15 cellular contexts compared by ENCODE assay signal in the genomic region with DNA sequence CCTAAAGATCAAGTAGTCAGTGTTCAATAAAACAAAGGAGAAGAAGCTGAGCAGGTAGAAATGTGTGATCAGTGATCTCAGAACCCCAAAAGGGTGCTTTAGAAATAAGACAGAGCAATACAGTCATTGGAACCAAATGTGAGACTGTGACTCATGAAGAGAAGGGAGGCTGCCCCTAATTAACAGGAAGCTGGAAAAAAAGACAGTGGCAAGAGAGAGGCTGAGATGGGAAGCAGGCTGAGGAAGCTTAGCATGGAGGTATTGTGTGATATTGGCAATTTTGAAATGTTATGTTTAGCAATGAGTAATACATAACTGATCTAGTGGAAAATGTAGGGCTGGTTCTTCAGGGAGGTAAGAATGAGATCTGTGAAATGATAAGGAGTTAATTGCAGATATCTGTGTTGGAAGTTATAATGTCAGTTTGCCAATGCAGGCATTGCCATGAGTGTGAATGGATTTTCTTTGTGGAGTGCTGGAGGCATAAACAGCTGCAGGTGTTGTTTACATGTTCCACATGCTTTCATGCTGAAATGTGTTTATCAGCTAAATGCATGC.
DNase-seq lines count a peak whose midpoint lies in the region; ATAC-seq lines count a peak whose summit lies in the region.
"Had no signal": no experiment of that assay in that cellular context is flagged by ENCODE, and none has a peak within 500 bp of the region (broad histone marks: within the 10 kb centered on the region; RNA-seq: fewer than 3 reads in every experiment).

No MANE protein-coding gene starts in this region.

- POLR2A ChIA-PET in naive thymus-derived CD8-positive, alpha-beta T cell (lab: Charles Lee) = interaction anchor here (1.9 kb wide), 1 partner anchor 11 kb away, joined by 6 read pairs; no protein-coding TSS in a partner anchor

- CTCF ChIA-PET in activated naive CD4-positive, alpha-beta T cell treated with anti-CD3 and anti-CD28 coated beads for 36 hours (lab: Charles Lee) = interaction anchor here (0.6 to 2.3 kb wide), 3 partner anchors 33 to 203 kb away, joined by 3 to 4 read pairs (median 4); no protein-coding TSS in a partner anchor

- no peaks in the 10 kb centered on the region for H3K27me3 Mint-ChIP-seq in activated naive CD4-positive, alpha-beta T cell treated with anti-CD3 and anti-CD28 coated beads for 36 hours (ENCODE audit: low read depth)
- H3K27me3 Mint-ChIP-seq in naive thymus-derived CD8-positive, alpha-beta T cell = peaks cover 0 to 2% (median 0%) of the 10 kb centered on the region in 5 donors

- H3K4me1 Mint-ChIP-seq in activated naive CD4-positive, alpha-beta T cell treated with anti-CD3 and anti-CD28 coated beads for 36 hours (ENCODE audit: low read depth) = peaks cover 31% of the 10 kb centered on the region
- peaks cover 15 to 43% (median 27%) of the 10 kb centered on the region in 4 donors for H3K4me1 Mint-ChIP-seq in naive thymus-derived CD8-positive, alpha-beta T cell

- intact Hi-C loops in activated naive CD4-positive, alpha-beta T cell treated with anti-CD3 and anti-CD28 coated beads for 36 hours (cut with micrococcal nuclease) = no loop called here

- peak; percentile 34 to 41 for ATAC-seq in activated naive CD4-positive, alpha-beta T cell treated with anti-CD3 and anti-CD28 coated beads, Interleukin-2, amount 50 U/mL, for 72 hours
- no peak for ATAC-seq in naive thymus-derived CD8-positive, alpha-beta T cell
- ATAC-seq: mucosa of descending colon, Panc1, sciatic nerve had no signal

- H3K36me3 Mint-ChIP-seq in activated naive CD4-positive, alpha-beta T cell treated with anti-CD3 and anti-CD28 coated beads for 36 hours (ENCODE audit: low read depth) = no peaks in the 10 kb centered on the region
- no peaks in the 10 kb centered on the region for H3K36me3 Mint-ChIP-seq in activated naive CD4-positive, alpha-beta T cell treated with anti-CD3 and anti-CD28 coated beads, Interleukin-2, amount 50 U/mL, for 72 hours
- no peaks in the 10 kb centered on the region for H3K36me3 Mint-ChIP-seq in naive thymus-derived CD8-positive, alpha-beta T cell

- H3K9me3 Mint-ChIP-seq in activated naive CD4-positive, alpha-beta T cell treated with anti-CD3 and anti-CD28 coated beads for 36 hours = no peaks in the 10 kb centered on the region
- H3K9me3 Mint-ChIP-seq in activated naive CD4-positive, alpha-beta T cell treated with anti-CD3 and anti-CD28 coated beads, Interleukin-2, amount 50 U/mL, for 72 hours = peaks cover 0 to 3% of the 10 kb centered on the region in 2 donors
- H3K9me3 Mint-ChIP-seq in naive thymus-derived CD8-positive, alpha-beta T cell = no peaks in the 10 kb centered on the region

- peak; percentile 22 for DNase-seq in activated naive CD4-positive, alpha-beta T cell treated with anti-CD3 and anti-CD28 coated beads for 36 hours
- no peak for DNase-seq in activated naive CD4-positive, alpha-beta T cell treated with anti-CD3 and anti-CD28 coated beads, Interleukin-2, amount 50 U/mL, for 16 hours
- DNase-seq in HS-5 (ENCODE audit: low read depth) = peak; percentile 6
- no peak for DNase-seq in activated naive CD4-positive, alpha-beta T cell treated with anti-CD3 and anti-CD28 coated beads, Interleukin-2, amount 50 U/mL, for 72 hours (ENCODE audit: low spot score in 2 of 2)
- DNase-seq in naive thymus-derived CD8-positive, alpha-beta T cell = no peak
- DNase-seq in DMS 273 treated with DMSO at 0.1 percent for 48 hours (lab: John Stamatoyannopoulos, UW) = no peak
- DNase-seq in NCI-H748 (lab: John Stamatoyannopoulos, UW; ENCODE audit: unreplicated experiment) = no peak
- DNase-seq: DMS79 treated with DMSO at 0.1 percent for 48 hours; hypothalamus; mucosa of descending colon; NCI-H1694; NCI-H524; stimulated activated CD4-positive, alpha-beta T cell treated with anti-CD3 and anti-CD28 coated beads, Interleukin-4, amount 100 ng/mL, for 1 hour had no signal

- no peak overlapping the region for H3K4me3 Mint-ChIP-seq in activated naive CD4-positive, alpha-beta T cell treated with anti-CD3 and anti-CD28 coated beads for 36 hours
- H3K4me3 Mint-ChIP-seq in naive thymus-derived CD8-positive, alpha-beta T cell = peak overlapping the region in 8 of 10 donors; percentile 1 to 44 (median 38)

- H3K27ac Mint-ChIP-seq in activated naive CD4-positive, alpha-beta T cell treated with anti-CD3 and anti-CD28 coated beads for 36 hours = no peak overlapping the region
- peak overlapping the region in 1 of 2 donors; percentile 79 for H3K27ac Mint-ChIP-seq in activated naive CD4-positive, alpha-beta T cell treated with anti-CD3 and anti-CD28 coated beads, Interleukin-2, amount 50 U/mL, for 72 hours
- H3K27ac Mint-ChIP-seq in naive thymus-derived CD8-positive, alpha-beta T cell = peak overlapping the region in 8 of 10 donors; percentile 27 to 85 (median 74)

Comparison
In these comparisons a context has a peak if more than half of its experiments do, and no peak if none do; other contexts are left out.
1. DNase-seq: peak in activated naive CD4-positive, alpha-beta T cell treated with anti-CD3 and anti-CD28 coated beads for 36 hours (single experiment) and HS-5 (single experiment); none in activated naive CD4-positive, alpha-beta T cell treated with anti-CD3 and anti-CD28 coated beads, Interleukin-2, amount 50 U/mL, for 16 hours (single experiment), activated naive CD4-positive, alpha-beta T cell treated with anti-CD3 and anti-CD28 coated beads, Interleukin-2, amount 50 U/mL, for 72 hours (0 of 2), naive thymus-derived CD8-positive, alpha-beta T cell (0 of 10), DMS 273 treated with DMSO at 0.1 percent for 48 hours (single experiment) and NCI-H748 (single experiment).
2. ATAC-seq: peak in activated naive CD4-positive, alpha-beta T cell treated with anti-CD3 and anti-CD28 coated beads, Interleukin-2, amount 50 U/mL, for 72 hours (2 of 2); none in naive thymus-derived CD8-positive, alpha-beta T cell (0 of 2).